In the genomic region with DNA sequence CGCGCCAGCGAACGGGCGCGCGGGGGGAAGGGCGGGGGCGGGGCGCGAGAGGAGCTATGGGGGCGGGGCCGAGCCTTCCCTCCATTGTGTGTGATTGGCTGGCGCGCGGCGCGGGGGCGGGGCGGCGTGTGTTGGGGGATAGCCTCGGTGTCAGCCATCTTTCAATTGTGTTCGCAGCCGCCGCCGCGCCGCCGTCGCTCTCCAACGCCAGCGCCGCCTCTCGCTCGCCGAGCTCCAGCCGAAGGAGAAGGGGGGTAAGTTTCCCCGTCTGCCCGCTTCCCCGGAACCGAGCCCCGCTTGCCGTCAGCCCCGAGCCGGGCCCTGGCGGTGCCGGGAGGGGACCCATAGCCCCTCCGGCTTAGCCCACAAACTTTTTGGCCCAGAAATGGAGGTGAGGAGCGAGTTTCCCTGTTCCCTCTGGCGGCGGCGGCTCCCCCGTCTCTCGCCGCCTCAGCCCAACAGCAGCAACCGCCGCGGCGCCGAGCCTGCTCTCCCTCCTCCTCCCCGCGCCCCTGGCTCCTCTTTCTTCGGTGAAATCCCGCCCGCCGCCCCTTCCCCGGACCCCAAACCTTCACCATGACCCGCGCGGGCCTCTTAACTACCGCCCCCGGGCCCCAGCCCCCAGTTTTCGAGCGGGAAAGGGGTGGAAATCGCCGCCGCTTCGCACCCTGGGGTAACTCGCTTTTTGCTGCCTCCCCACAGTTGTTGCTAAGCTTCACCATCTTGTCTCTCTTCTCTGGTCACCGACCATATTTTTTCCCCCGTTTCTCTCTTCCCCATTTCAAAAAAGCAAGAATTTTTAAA, we compare ENCODE assay signal across 8 cellular contexts. TPM values are rescaled to one million over a fixed set of nuclear protein-coding genes. Genes with fewer than 3 reads are reported as not detected.
DNase-seq lines count a peak whose midpoint lies in the region; TF ChIP-seq lines count a peak whose summit lies in the region.

A gene (plus strand): TSS at position 159 of the 804 bp plus-strand sequence. CDS start 1,636 bp downstream, outside the sequence.

- no peaks in the 10 kb centered on the region for H3K27me3 ChIP-seq in H7 (ENCODE audit: control insufficient read depth, insufficient read depth, low read length)

- TF ChIP-seq POLR2A in Raji (IDR thresholded peaks at IDR 0.05; ENCODE audit: insufficient read depth, low read depth, low read length): peak; percentile 86

- no peaks in the 10 kb centered on the region for H3K9me3 Mint-ChIP-seq in nephron
- no peaks in the 10 kb centered on the region for H3K9me3 Mint-ChIP-seq in stimulated activated naive CD8-positive, alpha-beta T cell treated with anti-CD3 and anti-CD28 coated beads, Interleukin-15, Interleukin-2, amounts not matched to agents 100 ng/mL and 50 ng/mL, for 24 hours

- DNase-seq in ELF-1 (ENCODE audit: low read depth, low spot score) (peak; percentile 93), H7 (peak; percentile 72), M059J (ENCODE audit: low read depth) (peak; percentile 94), fibroblast of pulmonary artery (ENCODE audit: low read depth) (peak; percentile 95)
- DNase-seq in activated T-helper 9 cell treated with anti-CD3 and anti-CD28 coated beads, Interleukin-2, amount 50 U/mL, for 16 hours (ENCODE audit: low read depth): peak; percentile 99

- H3K4me3 ChIP-seq in H7 (ENCODE audit: insufficient read depth, low read depth, low read length) (peak within 1 kb of the TSS; percentile 97), fibroblast of pulmonary artery (replicated peaks; ENCODE audit: low read depth, low read length) (peak within 1 kb of the TSS; percentile 98)

- TF ChIP-seq CTCF in fibroblast of pulmonary artery (IDR thresholded peaks at IDR 0.05; ENCODE audit: low read length, missing control alignments) (no peak), nephron (IDR thresholded peaks at IDR 0.05; ENCODE audit: unreplicated experiment in 3 of 3) (no peak)

- H3K27ac Mint-ChIP-seq in nephron: peak within 1 kb of the TSS; percentile 99 to 100 (median 100)
- peak within 1 kb of the TSS; percentile 98 for H3K27ac Mint-ChIP-seq in stimulated activated naive CD8-positive, alpha-beta T cell treated with anti-CD3 and anti-CD28 coated beads, Interleukin-15, Interleukin-2, amounts not matched to agents 100 ng/mL and 50 ng/mL, for 24 hours

- peaks cover 50% of the 10 kb centered on the region for H3K36me3 Mint-ChIP-seq in nephron (ENCODE audit: low read depth)
- peaks cover 48% of the 10 kb centered on the region for H3K36me3 Mint-ChIP-seq in stimulated activated naive CD8-positive, alpha-beta T cell treated with anti-CD3 and anti-CD28 coated beads, Interleukin-15, Interleukin-2, amounts not matched to agents 100 ng/mL and 50 ng/mL, for 24 hours (ENCODE audit: low read depth)

- peak within 1 kb of the TSS; percentile 100 for H3K4me3 Mint-ChIP-seq in nephron
- H3K4me3 Mint-ChIP-seq in stimulated activated naive CD8-positive, alpha-beta T cell treated with anti-CD3 and anti-CD28 coated beads, Interleukin-15, Interleukin-2, amounts not matched to agents 100 ng/mL and 50 ng/mL, for 24 hours: peak within 1 kb of the TSS; percentile 100

- H3K27me3 Mint-ChIP-seq in nephron (ENCODE audit: low read depth): no peaks in the 10 kb centered on the region
- no peaks in the 10 kb centered on the region for H3K27me3 Mint-ChIP-seq in stimulated activated naive CD8-positive, alpha-beta T cell treated with anti-CD3 and anti-CD28 coated beads, Interleukin-15, Interleukin-2, amounts not matched to agents 100 ng/mL and 50 ng/mL, for 24 hours

- H3K4me1 Mint-ChIP-seq in nephron: peaks cover 48% of the 10 kb centered on the region
- peaks cover 43% of the 10 kb centered on the region for H3K4me1 Mint-ChIP-seq in stimulated activated naive CD8-positive, alpha-beta T cell treated with anti-CD3 and anti-CD28 coated beads, Interleukin-15, Interleukin-2, amounts not matched to agents 100 ng/mL and 50 ng/mL, for 24 hours (ENCODE audit: low read depth)

- H3K36me3 ChIP-seq in H7 (replicated peaks; ENCODE audit: control insufficient read depth, insufficient read depth, low read length): peaks cover 19% of the 10 kb centered on the region

RNA-seq across cellular contexts. Expression of the gene that starts here (rescaled TPM):
- total RNA-seq in H7 (2014; rRNA removed; shearing (Covaris generic)): 963 and 975 TPM in 2 replicates
- total RNA-seq in M059J (2014; rRNA removed; shearing (Covaris generic)): 343 and 398 TPM in 2 replicates

Comparison
In these comparisons a context has a peak if more than half of its experiments do, and no peak if none do; other contexts are left out.
1. Peak in every context shown above with its lines: DNase-seq and H3K4me3 ChIP-seq.